15 cellular contexts compared by ENCODE assay signal in the genomic region with DNA sequence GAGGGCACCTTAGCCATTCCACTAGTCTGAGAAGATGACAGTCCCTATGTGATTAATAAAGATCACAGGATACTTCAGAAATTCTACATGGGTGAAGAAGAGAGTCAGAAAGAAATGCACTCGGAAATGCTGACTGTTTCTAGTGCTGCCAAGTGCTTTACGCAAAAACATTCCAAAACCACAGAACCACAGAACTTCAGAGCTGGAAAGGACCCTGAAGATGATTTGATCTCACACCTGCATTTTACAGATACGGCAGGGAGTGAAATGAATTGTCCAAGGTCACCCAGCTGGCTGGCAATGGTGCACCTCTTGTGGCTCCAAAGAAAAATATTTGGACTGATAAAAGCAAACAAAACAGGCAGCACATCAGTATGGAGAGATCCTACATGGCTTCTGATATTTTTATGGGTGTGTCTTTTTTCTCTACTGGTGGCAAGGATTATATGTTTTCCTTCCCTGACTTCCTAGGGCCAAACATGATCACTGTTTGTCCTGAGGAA.
DNase-seq lines count a peak whose midpoint lies in the region; ATAC-seq and TF ChIP-seq lines count a peak whose summit lies in the region.
"Had no signal": no experiment of that assay in that cellular context is flagged by ENCODE, and none has a peak within 500 bp of the region (broad histone marks: within the 10 kb centered on the region; RNA-seq: fewer than 3 reads in every experiment).

No MANE protein-coding gene starts in this region.

- DNase-seq in NCI-H748 (lab: John Stamatoyannopoulos, UW; ENCODE audit: unreplicated experiment), result peak; percentile 33
- DNase-seq in NCI-H748 treated with DMSO at 0.1 percent for 48 hours (lab: John Stamatoyannopoulos, UW), result no peak
- DNase-seq in fibroblast of the aortic adventitia (ENCODE audit: low read depth), result peak; percentile 33
- DNase-seq in NCI-H2171 treated with DMSO at 0.1 percent for 48 hours (lab: John Stamatoyannopoulos, UW), result no peak
- DNase-seq in cerebellum (ENCODE audit: low spot score), result no peak
- DNase-seq: activated CD4-positive, alpha-beta T cell treated with anti-CD3 and anti-CD28 coated beads, Interleukin-2, amount 50 U/mL, for 4 hours; activated gamma-delta T cell; cortex of kidney; lower lobe of right lung; NCI-H1092; substantia nigra; T-helper 1 cell had no signal

- H3K9me3 ChIP-seq in skeletal muscle satellite cell (replicated peaks; ENCODE audit: low read length), result no peaks in the 10 kb centered on the region
- H3K9me3 ChIP-seq: lower lobe of right lung had no signal

- no peak for TF ChIP-seq CTCF in fibroblast of the aortic adventitia (IDR thresholded peaks at IDR 0.05; ENCODE audit: insufficient read depth, low read length)

- H3K4me3 ChIP-seq in fibroblast of the aortic adventitia (ENCODE audit: low read depth, low read length) (no peak overlapping the region), skeletal muscle satellite cell (ENCODE audit: low read length) (no peak overlapping the region)
- H3K4me3 ChIP-seq: lower lobe of right lung had no signal

- peak overlapping the region; percentile 60 for H3K9ac ChIP-seq in skeletal muscle satellite cell (ENCODE audit: low read depth, low read length)

- ATAC-seq in SK-N-SH treated with all-trans-retinoic acid at 6 μM for 48 hours (peak; percentile 31), HG02981 (IDR thresholded peaks at IDR 0.05; ENCODE audit: unreplicated experiment) (no peak)

- H3K27me3 ChIP-seq in skeletal muscle satellite cell (ENCODE audit: control insufficient read depth, insufficient read depth, low read length), result no peaks in the 10 kb centered on the region

- no peaks in the 10 kb centered on the region for H3K36me3 ChIP-seq in skeletal muscle satellite cell (ENCODE audit: insufficient read depth, low read length)
- H3K36me3 ChIP-seq: lower lobe of right lung had no signal

- H3K4me2 ChIP-seq in skeletal muscle satellite cell (ENCODE audit: low read length), result peak overlapping the region; percentile 57

- peaks cover 26% of the 10 kb centered on the region for H3K4me1 ChIP-seq in skeletal muscle satellite cell (ENCODE audit: control insufficient read depth, insufficient read depth, low read length)

TF ChIP-seq in SK-N-SH treated with all-trans-retinoic acid at 6 μM for 48 hours, 23 proteins besides CTCF, POLR2A, EP300 and RAD21:
- no peak for TF ChIP-seq OSR1 (CRISPR knock-in tag; IDR thresholded peaks at IDR 0.05)
- TF ChIP-seq, protein P1, sequence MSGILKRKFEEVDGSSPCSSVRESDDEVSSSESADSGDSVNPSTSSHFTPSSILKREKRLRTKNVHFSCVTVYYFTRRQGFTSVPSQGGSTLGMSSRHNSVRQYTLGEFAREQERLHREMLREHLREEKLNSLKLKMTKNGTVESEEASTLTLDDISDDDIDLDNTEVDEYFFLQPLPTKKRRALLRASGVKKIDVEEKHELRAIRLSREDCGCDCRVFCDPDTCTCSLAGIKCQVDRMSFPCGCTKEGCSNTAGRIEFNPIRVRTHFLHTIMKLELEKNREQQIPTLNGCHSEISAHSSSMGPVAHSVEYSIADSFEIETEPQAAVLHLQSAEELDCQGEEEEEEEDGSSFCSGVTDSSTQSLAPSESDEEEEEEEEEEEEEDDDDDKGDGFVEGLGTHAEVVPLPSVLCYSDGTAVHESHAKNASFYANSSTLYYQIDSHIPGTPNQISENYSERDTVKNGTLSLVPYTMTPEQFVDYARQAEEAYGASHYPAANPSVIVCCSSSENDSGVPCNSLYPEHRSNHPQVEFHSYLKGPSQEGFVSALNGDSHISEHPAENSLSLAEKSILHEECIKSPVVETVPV (CRISPR knock-in tag; IDR thresholded peaks at IDR 0.05), result no peak
- TF ChIP-seq, protein P2, sequence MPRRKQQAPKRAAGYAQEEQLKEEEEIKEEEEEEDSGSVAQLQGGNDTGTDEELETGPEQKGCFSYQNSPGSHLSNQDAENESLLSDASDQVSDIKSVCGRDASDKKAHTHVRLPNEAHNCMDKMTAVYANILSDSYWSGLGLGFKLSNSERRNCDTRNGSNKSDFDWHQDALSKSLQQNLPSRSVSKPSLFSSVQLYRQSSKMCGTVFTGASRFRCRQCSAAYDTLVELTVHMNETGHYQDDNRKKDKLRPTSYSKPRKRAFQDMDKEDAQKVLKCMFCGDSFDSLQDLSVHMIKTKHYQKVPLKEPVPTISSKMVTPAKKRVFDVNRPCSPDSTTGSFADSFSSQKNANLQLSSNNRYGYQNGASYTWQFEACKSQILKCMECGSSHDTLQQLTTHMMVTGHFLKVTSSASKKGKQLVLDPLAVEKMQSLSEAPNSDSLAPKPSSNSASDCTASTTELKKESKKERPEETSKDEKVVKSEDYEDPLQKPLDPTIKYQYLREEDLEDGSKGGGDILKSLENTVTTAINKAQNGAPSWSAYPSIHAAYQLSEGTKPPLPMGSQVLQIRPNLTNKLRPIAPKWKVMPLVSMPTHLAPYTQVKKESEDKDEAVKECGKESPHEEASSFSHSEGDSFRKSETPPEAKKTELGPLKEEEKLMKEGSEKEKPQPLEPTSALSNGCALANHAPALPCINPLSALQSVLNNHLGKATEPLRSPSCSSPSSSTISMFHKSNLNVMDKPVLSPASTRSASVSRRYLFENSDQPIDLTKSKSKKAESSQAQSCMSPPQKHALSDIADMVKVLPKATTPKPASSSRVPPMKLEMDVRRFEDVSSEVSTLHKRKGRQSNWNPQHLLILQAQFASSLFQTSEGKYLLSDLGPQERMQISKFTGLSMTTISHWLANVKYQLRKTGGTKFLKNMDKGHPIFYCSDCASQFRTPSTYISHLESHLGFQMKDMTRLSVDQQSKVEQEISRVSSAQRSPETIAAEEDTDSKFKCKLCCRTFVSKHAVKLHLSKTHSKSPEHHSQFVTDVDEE (CRISPR knock-in tag; IDR thresholded peaks at IDR 0.05), result no peak
- TF ChIP-seq, protein P3, sequence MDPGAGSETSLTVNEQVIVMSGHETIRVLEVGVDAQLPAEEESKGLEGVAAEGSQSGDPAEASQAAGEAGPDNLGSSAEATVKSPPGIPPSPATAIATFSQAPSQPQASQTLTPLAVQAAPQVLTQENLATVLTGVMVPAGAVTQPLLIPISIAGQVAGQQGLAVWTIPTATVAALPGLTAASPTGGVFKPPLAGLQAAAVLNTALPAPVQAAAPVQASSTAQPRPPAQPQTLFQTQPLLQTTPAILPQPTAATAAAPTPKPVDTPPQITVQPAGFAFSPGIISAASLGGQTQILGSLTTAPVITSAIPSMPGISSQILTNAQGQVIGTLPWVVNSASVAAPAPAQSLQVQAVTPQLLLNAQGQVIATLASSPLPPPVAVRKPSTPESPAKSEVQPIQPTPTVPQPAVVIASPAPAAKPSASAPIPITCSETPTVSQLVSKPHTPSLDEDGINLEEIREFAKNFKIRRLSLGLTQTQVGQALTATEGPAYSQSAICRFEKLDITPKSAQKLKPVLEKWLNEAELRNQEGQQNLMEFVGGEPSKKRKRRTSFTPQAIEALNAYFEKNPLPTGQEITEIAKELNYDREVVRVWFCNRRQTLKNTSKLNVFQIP (CRISPR knock-in tag; IDR thresholded peaks at IDR 0.05; ENCODE audit: borderline replicate concordance, low read depth), result no peak

Comparison
In these comparisons a context has a peak if more than half of its experiments do, and no peak if none do; other contexts are left out.
1. DNase-seq: peak in NCI-H748 (single experiment) and fibroblast of the aortic adventitia (single experiment); none in NCI-H748 treated with DMSO at 0.1 percent for 48 hours (single experiment), NCI-H2171 treated with DMSO at 0.1 percent for 48 hours (single experiment) and cerebellum (single experiment).